Comparison of ENCODE assay signal across 8 cellular contexts in the genomic region with DNA sequence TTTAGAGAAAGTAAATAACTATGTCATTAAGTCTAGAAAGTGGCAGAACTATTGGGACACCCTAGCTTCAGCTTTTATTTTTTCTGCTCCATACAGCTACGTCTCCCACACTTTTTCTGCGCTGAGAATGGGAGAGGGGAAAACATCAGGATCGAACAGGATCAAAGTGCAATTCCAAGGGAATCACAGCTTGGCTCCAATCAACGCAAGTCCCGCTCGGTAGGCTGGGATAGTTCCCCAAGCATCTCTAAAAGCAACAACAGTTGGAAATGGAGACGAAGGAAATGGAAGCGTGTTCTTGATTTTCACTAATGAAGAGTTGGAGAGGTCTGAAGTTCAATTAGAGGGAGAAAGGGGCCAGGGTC. TPM values are rescaled to one million over a fixed set of nuclear protein-coding genes. Genes with fewer than 3 reads are reported as not detected.
DNase-seq lines count a peak whose midpoint lies in the region; ATAC-seq, FAIRE-seq and TF ChIP-seq lines count a peak whose summit lies in the region.

No MANE protein-coding gene starts in this region.

- no peaks in the 10 kb centered on the region for H3K27me3 Mint-ChIP-seq in activated T-cell treated with anti-CD3 and anti-CD28 coated beads, Interleukin-2, amount 50 U/mL, for 24 hours

- peak overlapping the region; percentile 83 for H3K4me3 ChIP-seq in GM12878
- peak overlapping the region; percentile 90 to 94 (median 91) for H3K4me3 ChIP-seq in right lobe of liver
- H3K4me3 ChIP-seq in transverse colon = peak overlapping the region; percentile 89 to 100 (median 90)

- no peak for TF ChIP-seq RAD21 in GM12878 (IDR thresholded peaks at IDR 0.05; ENCODE audit: insufficient read depth, low read depth, low read length)

- ATAC-seq in GM12878 (peak; percentile 10; the same call in 2 of the 3 replicates), right lobe of liver (peak; percentile 71 to 81 (median 78)), GM18498 (IDR thresholded peaks at IDR 0.05; ENCODE audit: unreplicated experiment) (no peak)

- H3K36me3 Mint-ChIP-seq in activated T-cell treated with anti-CD3 and anti-CD28 coated beads, Interleukin-2, amount 50 U/mL, for 24 hours (ENCODE audit: low read depth) = peaks cover 15% of the 10 kb centered on the region

- H3K4me1 Mint-ChIP-seq in activated T-cell treated with anti-CD3 and anti-CD28 coated beads, Interleukin-2, amount 50 U/mL, for 24 hours (ENCODE audit: low read depth) = peaks cover 20% of the 10 kb centered on the region

- H3K4me2 ChIP-seq in GM12878 (ENCODE audit: control insufficient read depth, insufficient read depth) = peak overlapping the region; percentile 84

- H3K79me2 ChIP-seq in GM12878 (ENCODE audit: control insufficient read depth, insufficient read depth, low read length) = peaks cover 10% of the 10 kb centered on the region

- RAD21 ChIA-PET in GM12878 (lab: Charles Lee; ENCODE audit: unreplicated experiment) = interaction anchor here (1.0 to 2.4 kb wide), 8 partner anchors 14 to 92 kb away, joined by 3 to 16 read pairs (median 5); partner anchors contain the start of gene CNR2

- H3K9me3 Mint-ChIP-seq in activated T-cell treated with anti-CD3 and anti-CD28 coated beads, Interleukin-2, amount 50 U/mL, for 24 hours = no peaks in the 10 kb centered on the region

- CTCF ChIA-PET in GM12878 (lab: Yijun Ruan, JAX) = interaction anchor here (0.9 to 8.3 kb wide), 8 partner anchors 8 to 92 kb away, joined by 3 to 74 read pairs (median 5); partner anchors contain the start of gene CNR2

- H3K9ac ChIP-seq in GM12878 (ENCODE audit: control insufficient read depth, insufficient read depth, low read length) = peak overlapping the region; percentile 94

- H2AFZ ChIP-seq in GM12878 (ENCODE audit: control insufficient read depth, low read depth, low read length) = peak overlapping the region; percentile 6; the same call in 1 of the 2 replicates

- peak overlapping the region; percentile 99 for H3K4me3 Mint-ChIP-seq in activated T-cell treated with anti-CD3 and anti-CD28 coated beads, Interleukin-2, amount 50 U/mL, for 24 hours

- DNase-seq in activated T-cell treated with anti-CD3 and anti-CD28 coated beads, Interleukin-2, amount 50 U/mL, for 24 hours = no peak
- DNase-seq in activated T-cell treated with anti-CD3 and anti-CD28 coated beads, Interleukin-2, amount 50 U/mL, for 1 hour = no peak
- DNase-seq in GM12878 (ENCODE audit: low read depth, low spot score) (no peak), right lobe of liver (no peak), transverse colon (no peak), NCI-H187 (lab: John Stamatoyannopoulos, UW) (no peak)
- DNase-seq in effector CD4-positive, alpha-beta T cell = no peak

- H3K4me1 ChIP-seq in GM12878 (ENCODE audit: control insufficient read depth, insufficient read depth, low read length) (no peaks in the 10 kb centered on the region), right lobe of liver (peaks cover 0 to 10% (median 0%) of the 10 kb centered on the region in 4 donors), transverse colon (peaks cover 0 to 14% (median 7%) of the 10 kb centered on the region in 4 donors)

- no peaks in the 10 kb centered on the region for H3K27me3 ChIP-seq in GM12878 (replicated peaks in 1 of 2; ENCODE audit: control insufficient read depth in 2 of 2, insufficient read depth in 2 of 2, low read length in 1 of 2)
- H3K27me3 ChIP-seq in right lobe of liver = no peaks in the 10 kb centered on the region
- no peaks in the 10 kb centered on the region for H3K27me3 ChIP-seq in transverse colon

- POLR2A ChIA-PET in GM12878 (lab: Charles Lee) = interaction anchor here (0.6 to 3.5 kb wide), 19 partner anchors 8 to 366 kb away, joined by 3 to 22 read pairs (median 4); partner anchors contain the start of genes GALE and PITHD1

- FAIRE-seq in GM12878 (lab: Jason Lieb, UNC) = no peak

- under 1% methylated on average over 8 of the region's 8 CpGs for WGBS in GM12878 (ENCODE audit: insufficient coverage, insufficient replicate concordance, low lambda C conversion rate, missing lambda C conversion rate)
- 2% methylated on average over 8 of the region's 8 CpGs for WGBS in right lobe of liver (ENCODE audit: insufficient coverage, low coverage, low lambda C conversion rate, missing lambda C conversion rate)
- WGBS in transverse colon (ENCODE audit: low coverage in 1 of 2), 2 donors = 3 to 6% methylated on average over 8 of the region's 8 CpGs

- H3K36me3 ChIP-seq in GM12878 (ENCODE audit: control insufficient read depth in 2 of 2, insufficient read depth in 2 of 2, low read length in 1 of 2) (no peaks in the 10 kb centered on the region), right lobe of liver (peaks cover 0 to under 1% (median 0%) of the 10 kb centered on the region in 4 donors), transverse colon (no peaks in the 10 kb centered on the region)

- in situ Hi-C loops in GM12878 (cut with MboI) = no loop called here
- in situ Hi-C loops in transverse colon (cut with MboI; ENCODE audit: low pct_ligation_motif_present in 1 of 4, low pct_unique_long_range_greater_than_20kb in 1 of 4, low sequenced_read_pairs in 3 of 4) = loop anchor here in 1 of 4 donors (25.0 kb wide), 1 partner anchor 88 kb away; the partner anchor contains the start of gene CNR2

- no peaks in the 10 kb centered on the region for H3K9me3 ChIP-seq in GM12878 (replicated peaks; ENCODE audit: control insufficient read depth, insufficient read depth, low read length)
- no peaks in the 10 kb centered on the region for H3K9me3 ChIP-seq in right lobe of liver
- H3K9me3 ChIP-seq in transverse colon = no peaks in the 10 kb centered on the region

- H3K27ac ChIP-seq in GM12878 (ENCODE audit: control insufficient read depth, insufficient read depth) = peak overlapping the region; percentile 82
- H3K27ac ChIP-seq in right lobe of liver = peak overlapping the region; percentile 97 to 99 (median 98)
- H3K27ac ChIP-seq in transverse colon = peak overlapping the region; percentile 90 to 96 (median 93)

- peak overlapping the region; percentile 97 for H3K27ac Mint-ChIP-seq in activated T-cell treated with anti-CD3 and anti-CD28 coated beads, Interleukin-2, amount 50 U/mL, for 24 hours

- H4K20me1 ChIP-seq in GM12878 (ENCODE audit: control insufficient read depth, insufficient read depth) = no peaks in the 10 kb centered on the region

- TSS peak; percentile 89 for BruUV-seq in GM12878 (replicated peaks; lab: Mats Ljungman, UMichigan)

- TF ChIP-seq EP300 in GM12878 (IDR thresholded peaks at IDR 0.05; ENCODE audit: borderline replicate concordance in 1 of 2, control insufficient read depth in 1 of 2, low read depth in 2 of 2, low read length in 2 of 2) (no peak), transverse colon (IDR thresholded peaks at IDR 0.05; ENCODE audit: low read depth) (no peak)

- TF ChIP-seq POLR2A in GM12878 (IDR thresholded peaks at IDR 0.05; ENCODE audit: low read depth, low read length) (no peak), right lobe of liver (IDR thresholded peaks at IDR 0.05) (no peak), transverse colon (IDR thresholded peaks at IDR 0.05) (no peak)

- TF ChIP-seq CTCF in GM12878 (IDR thresholded peaks at IDR 0.05 in 2 of 3, conservative IDR thresholded peaks at IDR 0.05 in 1 of 3; ENCODE audit: control insufficient read depth in 2 of 3, extremely low read depth in 1 of 3, insufficient read depth in 1 of 3, low read depth in 3 of 3, low read length in 3 of 3) (no peak), right lobe of liver (IDR thresholded peaks at IDR 0.05) (no peak), transverse colon (IDR thresholded peaks at IDR 0.05) (no peak)

- intact Hi-C loops in GM12878 (cut with micrococcal nuclease; ENCODE audit: unreplicated experiment) (loop anchor here (1.0 kb wide), 1 partner anchor 44 kb away; the partner anchor contains the start of gene FUCA1), right lobe of liver (cut with DNase I) (no loop called here), transverse colon (cut with DNase I; ENCODE audit: low total_unique reads) (no loop called here)

- SMC1A ChIA-PET in GM12878 (lab: Charles Lee; ENCODE audit: uncharacterized antibody, unreplicated experiment) = interaction anchor here (0.5 to 2.0 kb wide), 18 partner anchors 9 to 201 kb away, joined by 3 to 9 read pairs (median 4); partner anchors contain the start of genes CNR2 and RPL11

RNA-seq across cellular contexts. Expression of gene HMGCL, which starts 0.5 kb away (rescaled TPM):
- 49.0 and 49.4 TPM in 2 replicates for total RNA-seq in GM12878 (2013; cell fraction: nucleolus; rRNA removed)
- 34.2 and 35.9 TPM in 2 replicates for total RNA-seq in GM12878 (2014; rRNA removed)
- 29.4 and 34.0 TPM in 2 replicates for total RNA-seq in GM12878 (2014; rRNA removed; fragmentation: Illumina TruSeq; extraction: Trizol)
- 29.4 and 33.1 TPM in 2 replicates for total RNA-seq in GM12878 (2021)
- 32.9 TPM for polyA plus RNA-seq in GM12878 (2011; ENCODE audit: low read depth)
- polyA plus RNA-seq in GM12878 (2011; rRNA removed) = 30.6 and 35.5 TPM in 2 replicates
- polyA plus RNA-seq in GM12878 (2011; cell fraction: cytosol; rRNA removed) = 35.9 and 40.0 TPM in 2 replicates
- 21.1 and 28.7 TPM in 2 replicates for polyA plus RNA-seq in GM12878 (2011; cell fraction: nucleus; rRNA removed)
- polyA plus RNA-seq in GM12878 (2012) = 32.2 and 51.7 TPM in 2 replicates
- 28.0 and 34.2 TPM in 2 replicates for polyA plus RNA-seq in GM12878 (2014; fragmentation: Illumina TruSeq; extraction: Trizol)
- polyA plus RNA-seq in GM12878 (2014; fragmentation: Nextera tagmentation; extraction: Ambion mirVana) = 100 to 1,000 TPM in 1 of 2 experiments, 10 to 100 TPM in 1; 75.9 to 127 TPM
- 32.1 and 37.3 TPM in 2 replicates for polyA plus RNA-seq in GM12878 (2014; rRNA removed)
- 10 to 100 TPM; 40.1 to 40.5 TPM for polyA plus RNA-seq in GM12878 (2016; fragmentation: Nextera tagmentation; extraction: Ambion mirVana)
- 25.5 and 28.4 TPM in 2 replicates for polyA minus RNA-seq in GM12878 (2011; rRNA and poly(A)+ RNA removed)
- polyA minus RNA-seq in GM12878 (2011; cell fraction: cytosol; rRNA and poly(A)+ RNA removed) = 6.3 and 8.2 TPM in 2 replicates
- polyA minus RNA-seq in GM12878 (2011; cell fraction: nucleus; rRNA and poly(A)+ RNA removed) = 8.8 and 12.3 TPM in 2 replicates
- total RNA-seq in right lobe of liver = 100 to 1,000 TPM; 143 to 178 (median 160) TPM
- 10 to 100 TPM; 59.8 to 83.4 (median 60.7) TPM for total RNA-seq in transverse colon

RNA-seq across cellular contexts. Expression of gene GALE, which starts 24.1 kb away (rescaled TPM):
- total RNA-seq in GM12878 (2013; cell fraction: nucleolus; rRNA removed) = 22.6 and 31.0 TPM in 2 replicates
- total RNA-seq in GM12878 (2014; rRNA removed) (46.8 and 51.6 TPM in 2 replicates), GM12878 (2014; rRNA removed; fragmentation: Illumina TruSeq; extraction: Trizol) (24.2 and 27.6 TPM in 2 replicates), GM12878 (2021) (41.7 and 47.5 TPM in 2 replicates), right lobe of liver (10 to 100 TPM; 25.9 to 46.9 (median 42.0) TPM), transverse colon (100 to 1,000 TPM in 2 of 4 donors, 10 to 100 TPM in 2; 28.5 to 166 (median 124) TPM)
- polyA plus RNA-seq in GM12878 (2011; ENCODE audit: low read depth) = 11.5 TPM
- polyA plus RNA-seq in GM12878 (2011; rRNA removed) (14.5 and 23.8 TPM in 2 replicates), GM12878 (2014; fragmentation: Illumina TruSeq; extraction: Trizol) (23.6 and 34.0 TPM in 2 replicates), GM12878 (2014; fragmentation: Nextera tagmentation; extraction: Ambion mirVana) (1 to 10 TPM; 4.2 to 10.0 TPM), GM12878 (2014; rRNA removed) (50.2 and 50.8 TPM in 2 replicates), GM12878 (2016; fragmentation: Nextera tagmentation; extraction: Ambion mirVana) (10 to 100 TPM; 72.2 to 93.7 TPM)
- 35.5 and 41.5 TPM in 2 replicates for polyA plus RNA-seq in GM12878 (2011; cell fraction: cytosol; rRNA removed)
- polyA plus RNA-seq in GM12878 (2011; cell fraction: nucleus; rRNA removed) = 46.5 and 47.9 TPM in 2 replicates
- polyA plus RNA-seq in GM12878 (2012) = 21.1 and 26.8 TPM in 2 replicates
- polyA minus RNA-seq in GM12878 (2011; rRNA and poly(A)+ RNA removed) = 10.7 and 20.4 TPM in 2 replicates
- 10.0 and 10.7 TPM in 2 replicates for polyA minus RNA-seq in GM12878 (2011; cell fraction: cytosol; rRNA and poly(A)+ RNA removed)
- 7.7 and 12.5 TPM in 2 replicates for polyA minus RNA-seq in GM12878 (2011; cell fraction: nucleus; rRNA and poly(A)+ RNA removed)

RNA-seq across cellular contexts. Expression of gene LYPLA2, which starts 33.7 kb away (rescaled TPM):
- total RNA-seq in GM12878 (2013; cell fraction: nucleolus; rRNA removed) = 15.9 and 20.7 TPM in 2 replicates
- 94.0 and 107 TPM in 2 replicates for total RNA-seq in GM12878 (2014; rRNA removed)
- total RNA-seq in GM12878 (2014; rRNA removed; fragmentation: Illumina TruSeq; extraction: Trizol) = 28.8 and 30.1 TPM in 2 replicates
- total RNA-seq in GM12878 (2021) = 77.0 and 79.6 TPM in 2 replicates
- 23.2 TPM for polyA plus RNA-seq in GM12878 (2011; ENCODE audit: low read depth)
- 21.9 and 41.5 TPM in 2 replicates for polyA plus RNA-seq in GM12878 (2011; rRNA removed)
- polyA plus RNA-seq in GM12878 (2011; cell fraction: cytosol; rRNA removed) = 72.1 and 103 TPM in 2 replicates
- 115 and 123 TPM in 2 replicates for polyA plus RNA-seq in GM12878 (2011; cell fraction: nucleus; rRNA removed)
- 46.2 and 62.6 TPM in 2 replicates for polyA plus RNA-seq in GM12878 (2012)
- 15.5 and 47.7 TPM in 2 replicates for polyA plus RNA-seq in GM12878 (2014; fragmentation: Illumina TruSeq; extraction: Trizol)
- polyA plus RNA-seq in GM12878 (2014; fragmentation: Nextera tagmentation; extraction: Ambion mirVana) = 1 to 10 TPM; 2.7 to 5.9 TPM
- polyA plus RNA-seq in GM12878 (2014; rRNA removed) = 110 and 131 TPM in 2 replicates
- 100 to 1,000 TPM; 116 to 129 TPM for polyA plus RNA-seq in GM12878 (2016; fragmentation: Nextera tagmentation; extraction: Ambion mirVana)
- 25.5 and 47.7 TPM in 2 replicates for polyA minus RNA-seq in GM12878 (2011; rRNA and poly(A)+ RNA removed)
- 26.0 and 26.1 TPM in 2 replicates for polyA minus RNA-seq in GM12878 (2011; cell fraction: cytosol; rRNA and poly(A)+ RNA removed)
- 16.3 and 23.5 TPM in 2 replicates for polyA minus RNA-seq in GM12878 (2011; cell fraction: nucleus; rRNA and poly(A)+ RNA removed)
- 10 to 100 TPM; 28.1 to 69.8 (median 32.6) TPM for total RNA-seq in right lobe of liver
- 100 to 1,000 TPM in 1 of 4 donors, 10 to 100 TPM in 3; 23.1 to 110 (median 84.4) TPM for total RNA-seq in transverse colon

RNA-seq across cellular contexts. Expression of gene FUCA1, which starts 43.4 kb away (rescaled TPM):
- total RNA-seq in GM12878 (2013; cell fraction: nucleolus; rRNA removed) = 37.5 and 45.4 TPM in 2 replicates
- total RNA-seq in GM12878 (2014; rRNA removed) = 53.7 and 59.5 TPM in 2 replicates
- total RNA-seq in GM12878 (2014; rRNA removed; fragmentation: Illumina TruSeq; extraction: Trizol) = 51.4 and 54.4 TPM in 2 replicates
- total RNA-seq in GM12878 (2021) = 41.3 and 42.4 TPM in 2 replicates
- polyA plus RNA-seq in GM12878 (2011; ENCODE audit: low read depth) = 40.3 TPM
- polyA plus RNA-seq in GM12878 (2011; rRNA removed) = 51.6 and 65.1 TPM in 2 replicates
- polyA plus RNA-seq in GM12878 (2011; cell fraction: cytosol; rRNA removed) = 31.8 and 33.0 TPM in 2 replicates
- 19.2 and 22.0 TPM in 2 replicates for polyA plus RNA-seq in GM12878 (2011; cell fraction: nucleus; rRNA removed)
- polyA plus RNA-seq in GM12878 (2012) = 39.7 and 51.5 TPM in 2 replicates
- polyA plus RNA-seq in GM12878 (2014; fragmentation: Illumina TruSeq; extraction: Trizol) = 55.9 and 61.5 TPM in 2 replicates
- polyA plus RNA-seq in GM12878 (2014; fragmentation: Nextera tagmentation; extraction: Ambion mirVana) = 10 to 100 TPM; 33.3 to 41.8 TPM
- polyA plus RNA-seq in GM12878 (2014; rRNA removed) = 39.6 and 49.9 TPM in 2 replicates
- 100 to 1,000 TPM; 112 to 117 TPM for polyA plus RNA-seq in GM12878 (2016; fragmentation: Nextera tagmentation; extraction: Ambion mirVana)
- 29.6 and 35.9 TPM in 2 replicates for polyA minus RNA-seq in GM12878 (2011; rRNA and poly(A)+ RNA removed)
- 10.7 and 11.8 TPM in 2 replicates for polyA minus RNA-seq in GM12878 (2011; cell fraction: cytosol; rRNA and poly(A)+ RNA removed)
- 5.4 and 9.6 TPM in 2 replicates for polyA minus RNA-seq in GM12878 (2011; cell fraction: nucleus; rRNA and poly(A)+ RNA removed)
- total RNA-seq in right lobe of liver = 10 to 100 TPM; 37.1 to 54.7 (median 45.1) TPM
- total RNA-seq in transverse colon = 100 to 1,000 TPM in 2 of 4 donors, 10 to 100 TPM in 2; 30.4 to 231 (median 92.9) TPM

RNA-seq across cellular contexts. Expression of gene PITHD1, which starts 46.5 kb away (rescaled TPM):
- total RNA-seq in GM12878 (2013; cell fraction: nucleolus; rRNA removed) = 19.1 and 27.2 TPM in 2 replicates
- 75.6 and 81.1 TPM in 2 replicates for total RNA-seq in GM12878 (2014; rRNA removed)
- 64.2 and 68.6 TPM in 2 replicates for total RNA-seq in GM12878 (2014; rRNA removed; fragmentation: Illumina TruSeq; extraction: Trizol)
- 61.7 and 65.5 TPM in 2 replicates for total RNA-seq in GM12878 (2021)
- 51.3 TPM for polyA plus RNA-seq in GM12878 (2011; ENCODE audit: low read depth)
- 80.5 and 82.2 TPM in 2 replicates for polyA plus RNA-seq in GM12878 (2011; rRNA removed)
- 52.2 and 60.4 TPM in 2 replicates for polyA plus RNA-seq in GM12878 (2011; cell fraction: cytosol; rRNA removed)
- polyA plus RNA-seq in GM12878 (2011; cell fraction: nucleus; rRNA removed) = 41.3 and 41.4 TPM in 2 replicates
- polyA plus RNA-seq in GM12878 (2012) = 43.9 and 44.2 TPM in 2 replicates
- 64.4 and 69.9 TPM in 2 replicates for polyA plus RNA-seq in GM12878 (2014; fragmentation: Illumina TruSeq; extraction: Trizol)
- 10 to 100 TPM; 23.7 to 43.3 TPM for polyA plus RNA-seq in GM12878 (2014; fragmentation: Nextera tagmentation; extraction: Ambion mirVana)
- polyA plus RNA-seq in GM12878 (2014; rRNA removed) = 69.6 and 72.6 TPM in 2 replicates
- polyA plus RNA-seq in GM12878 (2016; fragmentation: Nextera tagmentation; extraction: Ambion mirVana) = 10 to 100 TPM; 64.8 to 73.2 TPM
- polyA minus RNA-seq in GM12878 (2011; rRNA and poly(A)+ RNA removed) = 15.8 and 23.9 TPM in 2 replicates
- 7.1 and 9.4 TPM in 2 replicates for polyA minus RNA-seq in GM12878 (2011; cell fraction: cytosol; rRNA and poly(A)+ RNA removed)
- 8.7 and 15.4 TPM in 2 replicates for polyA minus RNA-seq in GM12878 (2011; cell fraction: nucleus; rRNA and poly(A)+ RNA removed)
- 10 to 100 TPM; 22.9 to 34.7 (median 30.6) TPM for total RNA-seq in right lobe of liver
- total RNA-seq in transverse colon = 10 to 100 TPM; 36.7 to 40.6 (median 38.9) TPM
